1 cellular context compared by ENCODE assay signal in the genomic region with DNA sequence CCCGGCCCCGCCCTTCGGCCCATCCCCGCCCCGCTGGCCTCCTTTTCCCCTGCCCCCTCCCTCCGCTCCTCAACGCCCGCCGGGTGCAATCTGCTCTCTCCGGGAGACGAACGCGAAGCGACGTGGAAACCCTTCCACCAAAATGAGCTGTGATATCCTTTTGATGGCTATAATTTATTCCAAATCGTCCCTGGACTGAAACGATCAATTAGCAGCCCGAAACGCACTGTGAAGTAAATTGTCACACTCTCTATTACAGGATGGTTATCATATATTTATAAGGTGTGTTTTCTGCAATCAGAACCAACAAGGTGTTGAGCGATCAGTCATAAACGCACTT.
TF ChIP-seq lines count a peak whose summit lies in the region.

No MANE protein-coding gene starts in this region.

TF ChIP-seq in IMR-90, 13 proteins besides CTCF, POLR2A, EP300 and RAD21 (continued from another document):
- TF ChIP-seq, protein P1, sequence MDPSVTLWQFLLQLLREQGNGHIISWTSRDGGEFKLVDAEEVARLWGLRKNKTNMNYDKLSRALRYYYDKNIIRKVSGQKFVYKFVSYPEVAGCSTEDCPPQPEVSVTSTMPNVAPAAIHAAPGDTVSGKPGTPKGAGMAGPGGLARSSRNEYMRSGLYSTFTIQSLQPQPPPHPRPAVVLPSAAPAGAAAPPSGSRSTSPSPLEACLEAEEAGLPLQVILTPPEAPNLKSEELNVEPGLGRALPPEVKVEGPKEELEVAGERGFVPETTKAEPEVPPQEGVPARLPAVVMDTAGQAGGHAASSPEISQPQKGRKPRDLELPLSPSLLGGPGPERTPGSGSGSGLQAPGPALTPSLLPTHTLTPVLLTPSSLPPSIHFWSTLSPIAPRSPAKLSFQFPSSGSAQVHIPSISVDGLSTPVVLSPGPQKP (IDR thresholded peaks at IDR 0.05; ENCODE audit: borderline replicate concordance, low read depth, low read length) = no peak
- TF ChIP-seq NFE2L2 (IDR thresholded peaks at IDR 0.05; ENCODE audit: low read depth, low read length) = no peak
